18 cellular contexts compared by ENCODE assay signal in genomic region chr11:28673687-28674431, GRCh38.
A peak's percentile ranks its signal among the peaks of the same experiment; 100 is the strongest.
DNase-seq lines count a peak whose midpoint lies in the region; ATAC-seq, FAIRE-seq and TF ChIP-seq lines count a peak whose summit lies in the region.
"Had no signal": no experiment of that assay in that cellular context is flagged by ENCODE, and none has a peak within 500 bp of the region (broad histone marks: within the 10 kb centered on the region; RNA-seq: fewer than 3 reads in every experiment).

No MANE protein-coding gene starts in this region.

- no peak overlapping the region for H3K27ac Mint-ChIP-seq in activated naive CD8-positive, alpha-beta T cell treated with anti-CD3 and anti-CD28 coated beads, Interleukin-2, amount 50 U/mL, for 24 hours

- H3K27me3 ChIP-seq in fibroblast of lung (ENCODE audit: control insufficient read depth, insufficient read depth, low read length), result no peaks in the 10 kb centered on the region
- H3K27me3 ChIP-seq: cardiac muscle cell, thyroid gland had no signal

- no peak for ATAC-seq in HG02642 (IDR thresholded peaks at IDR 0.05; ENCODE audit: poor library complexity, unreplicated experiment)
- ATAC-seq in activated naive CD8-positive, alpha-beta T cell treated with anti-CD3 and anti-CD28 coated beads, Interleukin-2, amount 50 U/mL, for 24 hours, result no peak
- ATAC-seq: pancreas had no signal

- no peaks in the 10 kb centered on the region for H3K4me1 Mint-ChIP-seq in activated naive CD8-positive, alpha-beta T cell treated with anti-CD3 and anti-CD28 coated beads, Interleukin-2, amount 50 U/mL, for 24 hours

- H4K20me1 ChIP-seq in fibroblast of lung (ENCODE audit: control insufficient read depth, extremely low read depth, insufficient read depth, low read length), result no peaks in the 10 kb centered on the region

- H3K36me3 ChIP-seq in fibroblast of lung (ENCODE audit: control insufficient read depth, insufficient read depth, low read length), result no peaks in the 10 kb centered on the region
- H3K36me3 ChIP-seq: cardiac muscle cell, pancreas, thyroid gland had no signal

- no peak overlapping the region for H3K9ac ChIP-seq in fibroblast of lung (ENCODE audit: insufficient read depth, low read length)

- no peaks in the 10 kb centered on the region for H3K27me3 Mint-ChIP-seq in activated naive CD8-positive, alpha-beta T cell treated with anti-CD3 and anti-CD28 coated beads, Interleukin-2, amount 50 U/mL, for 24 hours

- no peak for TF ChIP-seq CTCF in fibroblast of lung (conservative IDR thresholded peaks at IDR 0.05 in 1 of 2, IDR thresholded peaks at IDR 0.05 in 1 of 2; ENCODE audit: low read depth in 1 of 2, low read length in 2 of 2)

- no peaks in the 10 kb centered on the region for H3K9me3 ChIP-seq in fibroblast of lung (ENCODE audit: control insufficient read depth, insufficient read depth, low read depth, low read length)
- H3K9me3 ChIP-seq: pancreas, thyroid gland had no signal

- H3K4me1 ChIP-seq in fibroblast of lung (ENCODE audit: control insufficient read depth, extremely low read depth, insufficient read depth, low read length), result peaks cover 6% of the 10 kb centered on the region
- H3K4me1 ChIP-seq: pancreas, thyroid gland had no signal

- H3K36me3 Mint-ChIP-seq in activated naive CD8-positive, alpha-beta T cell treated with anti-CD3 and anti-CD28 coated beads, Interleukin-2, amount 50 U/mL, for 24 hours (ENCODE audit: low read depth), result no peaks in the 10 kb centered on the region

- no peak overlapping the region for H2AFZ ChIP-seq in fibroblast of lung (ENCODE audit: low read length)

- H3K79me2 ChIP-seq in fibroblast of lung (ENCODE audit: control insufficient read depth, insufficient read depth, low read length), result no peaks in the 10 kb centered on the region

- H3K4me3 ChIP-seq in fibroblast of lung (replicated peaks in 1 of 4; ENCODE audit: control extremely low read depth in 1 of 4, insufficient read depth in 1 of 4, low read depth in 3 of 4, low read length in 4 of 4) (no peak overlapping the region), skeletal muscle cell (ENCODE audit: low read depth, low read length) (no peak overlapping the region)
- H3K4me3 ChIP-seq: cardiac muscle cell, pancreas, thyroid gland had no signal

- no peak for FAIRE-seq in RCC 7860 (lab: Jason Lieb, UNC)
- FAIRE-seq: endometrium, GM12891, pancreas had no signal

- DNase-seq in GM04504 (ENCODE audit: low read depth), result peak; percentile 78
- peak; percentile 36 for DNase-seq in RCC 7860 (ENCODE audit: low spot score)
- peak in 1 of 2 donors; percentile 43 for DNase-seq in fibroblast of lung (ENCODE audit: low read depth in 2 of 2)
- DNase-seq in skeletal muscle cell (ENCODE audit: low read depth), result peak; percentile 48
- no peak for DNase-seq in activated naive CD8-positive, alpha-beta T cell treated with anti-CD3 and anti-CD28 coated beads, Interleukin-2, amount 50 U/mL, for 24 hours
- no peak for DNase-seq in iPS-NIHi11 (ENCODE audit: low spot score)
- no peak for DNase-seq in ecto neural progenitor cell (ENCODE audit: low spot score)
- DNase-seq: activated CD4-positive, alpha-beta T cell treated with anti-CD3 and anti-CD28 coated beads, Interleukin-2, amount 50 U/mL, for 1 hour; midbrain; NCI-H345; pancreas; stimulated activated CD4-positive, alpha-beta T cell treated with anti-CD3 and anti-CD28 coated beads, Interleukin-15, amount 100 ng/mL, for 24 hours; T-helper 2 cell; thyroid gland had no signal

- H3K4me3 Mint-ChIP-seq in activated naive CD8-positive, alpha-beta T cell treated with anti-CD3 and anti-CD28 coated beads, Interleukin-2, amount 50 U/mL, for 24 hours, result no peak overlapping the region

- H3K9me3 Mint-ChIP-seq in activated naive CD8-positive, alpha-beta T cell treated with anti-CD3 and anti-CD28 coated beads, Interleukin-2, amount 50 U/mL, for 24 hours, result no peaks in the 10 kb centered on the region

- H3K27ac ChIP-seq in fibroblast of lung (ENCODE audit: insufficient read depth, low read length), result peak overlapping the region; percentile 7
- H3K27ac ChIP-seq: cardiac muscle cell, pancreas, thyroid gland had no signal

- H3K4me2 ChIP-seq in fibroblast of lung (ENCODE audit: extremely low read depth, insufficient read depth, low read length), result peak overlapping the region; percentile 26

Comparison
In these comparisons a context has a peak if more than half of its experiments do, and no peak if none do; other contexts are left out.
1. DNase-seq: peak in GM04504 (single experiment), RCC 7860 (single experiment) and skeletal muscle cell (single experiment); none in activated naive CD8-positive, alpha-beta T cell treated with anti-CD3 and anti-CD28 coated beads, Interleukin-2, amount 50 U/mL, for 24 hours (single experiment), iPS-NIHi11 (single experiment) and ecto neural progenitor cell (single experiment).